Comparison of ENCODE assay signal across 16 cellular contexts in the genomic region with DNA sequence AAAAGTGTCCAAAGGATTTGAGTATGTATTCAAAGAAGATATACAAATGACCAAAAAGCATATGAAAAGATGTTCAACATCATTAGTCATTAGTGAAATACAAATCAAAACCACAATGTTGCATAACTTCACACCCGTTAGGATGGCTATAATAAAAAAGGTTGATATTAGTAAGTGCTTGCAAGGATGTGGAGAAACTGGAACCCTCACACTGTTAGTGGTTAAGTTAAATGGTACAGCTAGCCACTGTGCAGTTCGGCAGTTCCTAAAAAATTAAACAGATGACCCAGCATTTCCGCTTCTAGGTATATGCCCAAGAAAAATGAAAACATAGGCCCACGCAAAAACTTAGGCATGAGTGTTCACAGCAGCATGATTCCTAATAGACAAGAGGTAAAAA.
"Had no signal": no experiment of that assay in that cellular context is flagged by ENCODE, and none has a peak within 500 bp of the region (broad histone marks: within the 10 kb centered on the region; RNA-seq: fewer than 3 reads in every experiment).

No MANE protein-coding gene starts in this region.

- H3K27me3 ChIP-seq: upper lobe of left lung had no signal

- H3K4me3 Mint-ChIP-seq: activated B cell treated with CpG ODN at 0.5 μM for 24 hours; activated CD8-positive, alpha-beta T cell treated with anti-CD3 and anti-CD28 coated beads for 36 hours; activated naive CD4-positive, alpha-beta T cell treated with anti-CD3 and anti-CD28 coated beads for 36 hours; nephron progenitor cell; stimulated activated memory B cell treated with anti-CD40 and anti-IgM and Interleukin-4, amounts not matched to agents 10 μg/mL and 1 μg/mL and 100 μg/mL, for 72 hours had no signal

- DNase-seq: activated B cell treated with CpG ODN at 0.5 μM for 24 hours; activated CD4-positive, alpha-beta T cell treated with anti-CD3 and anti-CD28 coated beads for 4 hours; activated CD8-positive, alpha-beta T cell treated with anti-CD3 and anti-CD28 coated beads for 36 hours; activated naive CD4-positive, alpha-beta T cell treated with anti-CD3 and anti-CD28 coated beads for 36 hours; activated T-cell treated with anti-CD3 and anti-CD28 coated beads, Interleukin-2, amount 50 U/mL, for 1 hour; aorta; effector CD4-positive, alpha-beta T cell; nephron progenitor cell; nucleus accumbens; stimulated activated CD4-positive, alpha-beta T cell treated with anti-CD3 and anti-CD28 coated beads, Interleukin-4, amount 100 ng/mL, for 24 hours; T-helper 9 cell; upper lobe of left lung had no signal

- ATAC-seq: activated CD8-positive, alpha-beta T cell treated with anti-CD3 and anti-CD28 coated beads for 36 hours; esophagus mucosa; sciatic nerve; stimulated activated memory B cell treated with anti-CD40 and anti-IgM and Interleukin-4, amounts not matched to agents 10 μg/mL and 1 μg/mL and 100 μg/mL, for 72 hours had no signal

- H3K4me3 ChIP-seq: thoracic aorta, upper lobe of left lung had no signal

- H3K4me1 Mint-ChIP-seq: activated B cell treated with CpG ODN at 0.5 μM for 24 hours; stimulated activated memory B cell treated with anti-CD40 and anti-IgM and Interleukin-4, amounts not matched to agents 10 μg/mL and 1 μg/mL and 100 μg/mL, for 72 hours had no signal

- H3K27me3 Mint-ChIP-seq: activated B cell treated with CpG ODN at 0.5 μM for 24 hours; activated CD8-positive, alpha-beta T cell treated with anti-CD3 and anti-CD28 coated beads for 36 hours; stimulated activated memory B cell treated with anti-CD40 and anti-IgM and Interleukin-4, amounts not matched to agents 10 μg/mL and 1 μg/mL and 100 μg/mL, for 72 hours had no signal

- H3K9me3 Mint-ChIP-seq: activated B cell treated with CpG ODN at 0.5 μM for 24 hours; activated CD8-positive, alpha-beta T cell treated with anti-CD3 and anti-CD28 coated beads for 36 hours; activated naive CD4-positive, alpha-beta T cell treated with anti-CD3 and anti-CD28 coated beads for 36 hours; stimulated activated memory B cell treated with anti-CD40 and anti-IgM and Interleukin-4, amounts not matched to agents 10 μg/mL and 1 μg/mL and 100 μg/mL, for 72 hours had no signal

- H3K27ac ChIP-seq: thoracic aorta, upper lobe of left lung had no signal

- H3K27ac Mint-ChIP-seq: activated B cell treated with CpG ODN at 0.5 μM for 24 hours; activated CD8-positive, alpha-beta T cell treated with anti-CD3 and anti-CD28 coated beads for 36 hours; activated naive CD4-positive, alpha-beta T cell treated with anti-CD3 and anti-CD28 coated beads for 36 hours; nephron progenitor cell; stimulated activated memory B cell treated with anti-CD40 and anti-IgM and Interleukin-4, amounts not matched to agents 10 μg/mL and 1 μg/mL and 100 μg/mL, for 72 hours had no signal

- H3K9me3 ChIP-seq: thoracic aorta, upper lobe of left lung had no signal
